In the genomic region with DNA sequence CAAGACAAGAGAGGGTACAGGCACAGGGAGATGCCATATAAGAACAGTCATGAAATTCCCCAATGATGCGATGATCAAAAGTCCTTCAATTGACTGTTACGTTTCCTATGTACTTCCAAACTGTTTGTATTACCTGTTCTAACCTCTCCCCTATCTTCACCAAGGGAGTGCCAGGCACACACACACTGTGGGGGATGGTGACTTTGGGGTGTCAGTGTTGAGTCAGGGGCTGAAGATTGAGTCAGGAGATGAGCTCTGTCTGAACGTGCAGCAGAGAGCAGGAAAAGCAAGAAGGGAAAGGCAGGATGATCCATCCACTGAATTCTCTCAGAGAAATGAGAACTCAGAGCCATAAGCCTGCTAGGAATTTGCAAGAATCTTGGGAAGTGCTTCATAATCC, we compare ENCODE assay signal across 20 cellular contexts.
"Had no signal": no experiment of that assay in that cellular context is flagged by ENCODE, and none has a peak within 500 bp of the region (broad histone marks: within the 10 kb centered on the region; RNA-seq: fewer than 3 reads in every experiment).

No MANE protein-coding gene starts in this region.

- H3K4me1 ChIP-seq: gastroesophageal sphincter, heart left ventricle, left ventricle myocardium inferior, psoas muscle, stomach, vagina had no signal

- H3K27ac ChIP-seq: dorsolateral prefrontal cortex, gastroesophageal sphincter, heart left ventricle, left ventricle myocardium inferior, ovary, psoas muscle, stomach, vagina had no signal

- H3K27me3 Mint-ChIP-seq: activated naive CD8-positive, alpha-beta T cell had no signal

- ATAC-seq: gastroesophageal sphincter; heart left ventricle; naive thymus-derived CD4-positive, alpha-beta T cell; psoas muscle; right cardiac atrium had no signal

- H3K4me3 ChIP-seq: dorsolateral prefrontal cortex, gastroesophageal sphincter, heart left ventricle, left ventricle myocardium inferior, ovary, psoas muscle, stomach, vagina had no signal

- H3K36me3 ChIP-seq: gastroesophageal sphincter, heart left ventricle, left ventricle myocardium inferior, ovary, stomach, vagina had no signal

- H3K27me3 ChIP-seq: dorsolateral prefrontal cortex, gastroesophageal sphincter, heart left ventricle, ovary, stomach, vagina had no signal

- FAIRE-seq: colon, small intestine had no signal

- H3K9me3 ChIP-seq: gastroesophageal sphincter, heart left ventricle, left ventricle myocardium inferior, ovary, psoas muscle, stomach, vagina had no signal

- H3K4me3 Mint-ChIP-seq: activated naive CD8-positive, alpha-beta T cell had no signal

- DNase-seq: activated CD4-positive, alpha-beta T cell treated with anti-CD3 and anti-CD28 coated beads, Interleukin-2, amount 50 U/mL, for 4 hours; amniotic stem cell; caudate nucleus; dorsolateral prefrontal cortex; heart left ventricle; left ventricle myocardium inferior; naive thymus-derived CD4-positive, alpha-beta T cell; ovary; psoas muscle; right cardiac atrium; small intestine; stimulated activated CD4-positive, alpha-beta T cell treated with anti-CD3 and anti-CD28 coated beads, Interleukin-15, amount 100 ng/mL, for 24 hours; stimulated activated CD4-positive, alpha-beta T cell treated with anti-CD3 and anti-CD28 coated beads, Interleukin-2, amount 100 ng/mL, for 48 hours; stomach; T-helper 2 cell; trophoblast cell had no signal

- H3K36me3 Mint-ChIP-seq: activated naive CD8-positive, alpha-beta T cell had no signal

- H3K27ac Mint-ChIP-seq: activated naive CD8-positive, alpha-beta T cell; naive thymus-derived CD4-positive, alpha-beta T cell had no signal
